Comparison of ENCODE assay signal across 16 cellular contexts in genomic region chr17:20435166-20435565, GRCh38. TPM values are rescaled to one million over a fixed set of nuclear protein-coding genes. Genes with fewer than 3 reads are reported as not detected.
A peak's percentile ranks its signal among the peaks of the same experiment; 100 is the strongest.
DNase-seq lines count a peak whose midpoint lies in the region; ATAC-seq, FAIRE-seq and TF ChIP-seq lines count a peak whose summit lies in the region.
"Not testable (repeated sequence)": the region's sequence is repeated elsewhere in the genome, so short reads cannot be mapped to it uniquely, and the experiment has no call there.
"Had no signal": no experiment of that assay in that cellular context is flagged by ENCODE, and none has a peak within 500 bp of the region (broad histone marks: within the 10 kb centered on the region; RNA-seq: fewer than 3 reads in every experiment).

No MANE protein-coding gene starts in this region.

- H3K27ac Mint-ChIP-seq in activated CD4-positive, alpha-beta T cell treated with anti-CD3 and anti-CD28 coated beads, Interleukin-2, amount 10 ng/mL, durations not matched to agents 24 days and 14 days; activated naive CD8-positive, alpha-beta T cell treated with anti-CD3 and anti-CD28 coated beads, Interleukin-2, amount 10 ng/mL, durations not matched to agents 7 days and 5 days: not testable (repeated sequence)

- not testable (repeated sequence) for TF ChIP-seq POLR2A in H54 (IDR thresholded peaks at IDR 0.05; ENCODE audit: low read depth, low read length); esophagus muscularis mucosa (IDR thresholded peaks at IDR 0.05; ENCODE audit: low read depth)

- H3K36me3 Mint-ChIP-seq in activated CD4-positive, alpha-beta T cell treated with anti-CD3 and anti-CD28 coated beads, Interleukin-2, amount 10 ng/mL, durations not matched to agents 24 days and 14 days (ENCODE audit: low read depth); activated naive CD8-positive, alpha-beta T cell treated with anti-CD3 and anti-CD28 coated beads, Interleukin-2, amount 10 ng/mL, durations not matched to agents 7 days and 5 days: not testable (repeated sequence)

- CTCF ChIA-PET in HEK293 (lab: Yijun Ruan, JAX); HEK293T (lab: Yijun Ruan, JAX): not testable (repeated sequence)

- not testable (repeated sequence) for DNase-seq in H54 (ENCODE audit: insufficient read length, low spot score); HEK293T (ENCODE audit: extremely low spot score); activated naive CD8-positive, alpha-beta T cell treated with anti-CD3 and anti-CD28 coated beads, Interleukin-2, amount 10 ng/mL, durations not matched to agents 7 days and 5 days
- peak; percentile 13 for DNase-seq in activated CD4-positive, alpha-beta T cell treated with anti-CD3 and anti-CD28 coated beads, Interleukin-2, amount 10 ng/mL, durations not matched to agents 24 days and 14 days
- peak; percentile 60 for DNase-seq in esophagus muscularis mucosa (ENCODE audit: extremely low spot score)

- 96% methylated on average over 3 of the region's 3 CpGs for WGBS in esophagus muscularis mucosa

- intact Hi-C loops in activated CD4-positive, alpha-beta T cell treated with anti-CD3 and anti-CD28 coated beads, Interleukin-2, amount 10 ng/mL, durations not matched to agents 24 days and 14 days (cut with micrococcal nuclease); esophagus muscularis mucosa (cut with DNase I): not testable (repeated sequence)

- not testable (repeated sequence) for H3K4me1 Mint-ChIP-seq in activated CD4-positive, alpha-beta T cell treated with anti-CD3 and anti-CD28 coated beads, Interleukin-2, amount 10 ng/mL, durations not matched to agents 24 days and 14 days; activated naive CD8-positive, alpha-beta T cell treated with anti-CD3 and anti-CD28 coated beads, Interleukin-2, amount 10 ng/mL, durations not matched to agents 7 days and 5 days

- not testable (repeated sequence) for H3K4me3 Mint-ChIP-seq in activated CD4-positive, alpha-beta T cell treated with anti-CD3 and anti-CD28 coated beads, Interleukin-2, amount 10 ng/mL, durations not matched to agents 24 days and 14 days
- peak overlapping the region; percentile 33 for H3K4me3 Mint-ChIP-seq in activated naive CD8-positive, alpha-beta T cell treated with anti-CD3 and anti-CD28 coated beads, Interleukin-2, amount 10 ng/mL, durations not matched to agents 7 days and 5 days

- H3K9me3 ChIP-seq in HEK293 (ENCODE audit: control insufficient read depth, insufficient read depth, low read depth, low read length); esophagus muscularis mucosa: not testable (repeated sequence)

- POLR2A ChIA-PET in HEK293 (lab: Yijun Ruan, JAX); HEK293T (lab: Yijun Ruan, JAX); activated naive CD8-positive, alpha-beta T cell treated with anti-CD3 and anti-CD28 coated beads, Interleukin-2, amount 10 ng/mL, durations not matched to agents 7 days and 5 days (lab: Charles Lee): not testable (repeated sequence)

- not testable (repeated sequence) for ATAC-seq in activated naive CD8-positive, alpha-beta T cell treated with anti-CD3 and anti-CD28 coated beads, Interleukin-2, amount 10 ng/mL, durations not matched to agents 7 days and 5 days (ENCODE audit: low read depth)

- not testable (repeated sequence) for H3K4me1 ChIP-seq in HEK293 (ENCODE audit: control insufficient read depth, insufficient read depth, low read length); esophagus muscularis mucosa

- H3K4me3 ChIP-seq in HEK293 (ENCODE audit: low read depth, low read length); esophagus muscularis mucosa: not testable (repeated sequence)

- not testable (repeated sequence) for H3K27me3 Mint-ChIP-seq in activated CD4-positive, alpha-beta T cell treated with anti-CD3 and anti-CD28 coated beads, Interleukin-2, amount 10 ng/mL, durations not matched to agents 24 days and 14 days; activated naive CD8-positive, alpha-beta T cell treated with anti-CD3 and anti-CD28 coated beads, Interleukin-2, amount 10 ng/mL, durations not matched to agents 7 days and 5 days

- not testable (repeated sequence) for H3K9me3 Mint-ChIP-seq in activated CD4-positive, alpha-beta T cell treated with anti-CD3 and anti-CD28 coated beads, Interleukin-2, amount 10 ng/mL, durations not matched to agents 24 days and 14 days; activated naive CD8-positive, alpha-beta T cell treated with anti-CD3 and anti-CD28 coated beads, Interleukin-2, amount 10 ng/mL, durations not matched to agents 7 days and 5 days

- peak; percentile 6 for FAIRE-seq in H54 (lab: Jason Lieb, UNC)

- H3K27ac ChIP-seq in HEK293 (ENCODE audit: extremely low read depth, low read depth, low read length); esophagus muscularis mucosa (replicated peaks in 1 of 4): not testable (repeated sequence)

- TF ChIP-seq CTCF in HEK293 (tag by site-specific recombination; IDR thresholded peaks at IDR 0.05); esophagus muscularis mucosa (IDR thresholded peaks at IDR 0.05): not testable (repeated sequence)

- H3K27me3 ChIP-seq in esophagus muscularis mucosa = not testable (repeated sequence)

- H3K36me3 ChIP-seq in HEK293 (ENCODE audit: control insufficient read depth in 2 of 2, insufficient read depth in 1 of 2, low read length in 2 of 2); esophagus muscularis mucosa: not testable (repeated sequence)

- not testable (repeated sequence) for TF ChIP-seq EP300 in esophagus muscularis mucosa (IDR thresholded peaks at IDR 0.05)

TF ChIP-seq in HEK293, 187 proteins besides CTCF, POLR2A, EP300 and RAD21:
- TF ChIP-seq ZFHX2 (tag by site-specific recombination; conservative IDR thresholded peaks at IDR 0.05) = peak; percentile 98
- peak; percentile 97 for TF ChIP-seq EGR2 (tag by site-specific recombination; IDR thresholded peaks at IDR 0.05; ENCODE audit: low read depth)
TF ChIP-seq in HEK293: peak in this region for 2; not testable (repeated sequence) for 185.

TF ChIP-seq in HEK293T, 16 proteins besides CTCF, POLR2A, EP300 and RAD21:
- TF ChIP-seq TARDBP (IDR thresholded peaks at IDR 0.05) = peak; percentile 32; the same call in 1 of the 2 replicates

RNA-seq across cellular contexts. Expression of gene LGALS9B, which starts 32.2 kb away (rescaled TPM):
- not detected in 2 replicates for total RNA-seq in activated CD4-positive, alpha-beta T cell treated with anti-CD3 and anti-CD28 coated beads, Interleukin-2, amount 10 ng/mL, durations not matched to agents 24 days and 14 days
- 1 to 10 TPM in 1 of 2 experiments, under 1 TPM in 1; 0.79 to 2.0 TPM for total RNA-seq in activated naive CD8-positive, alpha-beta T cell treated with anti-CD3 and anti-CD28 coated beads, Interleukin-2, amount 10 ng/mL, durations not matched to agents 7 days and 5 days
- not detected for total RNA-seq in esophagus muscularis mucosa
- total RNA-seq: A172; A673; B cell; Caco-2; CD4-positive, alpha-beta memory T cell; CD4-positive, alpha-beta T cell; CD4-positive, CD25-positive, alpha-beta regulatory T cell; CD8-positive, alpha-beta memory T cell; CD8-positive, alpha-beta T cell; Daoy had no signal
